ENCODE assay signal across 8 cellular contexts in the genomic region with DNA sequence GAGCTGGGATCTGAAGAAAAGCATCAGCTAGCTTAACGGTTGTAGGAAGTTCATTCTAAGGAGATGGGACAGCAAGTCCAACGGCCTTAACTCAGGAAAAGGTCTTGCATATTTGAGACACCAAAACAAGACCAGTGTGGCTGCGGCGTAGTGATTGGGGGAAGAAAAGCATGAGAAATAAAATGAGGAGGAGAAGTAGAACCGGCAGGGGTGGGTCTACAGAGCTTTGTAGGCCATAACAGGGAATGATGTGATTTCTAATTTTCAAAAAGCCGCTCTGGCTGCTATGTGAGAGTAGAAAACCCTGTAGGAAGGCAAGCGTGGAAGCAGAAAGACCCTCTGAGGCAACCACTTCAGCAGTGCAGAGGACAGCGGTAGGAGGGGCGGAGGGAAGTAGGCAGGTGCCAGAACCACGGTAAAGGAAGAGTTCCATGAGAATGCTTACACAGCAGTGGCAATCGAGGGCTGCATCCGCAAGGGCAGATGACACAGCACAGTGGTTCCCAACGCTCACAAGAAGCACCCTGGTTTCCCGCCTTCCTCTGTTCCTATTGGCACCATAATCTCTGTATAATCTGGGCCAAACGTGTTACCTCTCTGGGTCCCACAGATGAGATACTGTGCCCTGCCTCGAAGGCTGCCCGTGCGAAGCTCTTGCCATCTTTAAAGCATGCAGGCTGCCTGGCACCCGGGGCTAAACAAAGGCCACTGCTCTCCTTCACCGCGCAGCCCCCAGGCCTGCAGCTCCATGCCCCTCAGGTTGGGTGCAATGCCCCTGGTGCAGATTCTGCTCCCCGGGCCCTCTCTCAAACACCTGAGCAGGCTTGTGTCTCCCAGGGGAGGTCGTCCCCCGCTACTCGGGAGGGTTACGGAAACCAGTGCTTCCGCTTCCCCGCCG. TPM values are rescaled to one million over a fixed set of nuclear protein-coding genes. Genes with fewer than 3 reads are reported as not detected.
DNase-seq lines count a peak whose midpoint lies in the region; ATAC-seq, FAIRE-seq and TF ChIP-seq lines count a peak whose summit lies in the region.

No MANE protein-coding gene starts in this region.

- no peak for TF ChIP-seq POLR2A in Peyer's patch (IDR thresholded peaks at IDR 0.05)

- H3K27me3 ChIP-seq in Peyer's patch (no peaks in the 10 kb centered on the region), bronchial epithelial cell (ENCODE audit: control insufficient read depth, insufficient read depth, low read length) (no peaks in the 10 kb centered on the region), left lung (peaks cover 0 to 7% of the 10 kb centered on the region in 2 donors), subcutaneous abdominal adipose tissue (ENCODE audit: control insufficient read depth in 5 of 5, insufficient read depth in 4 of 5, low read length in 5 of 5) (peaks cover 0 to 3% (median 0%) of the 10 kb centered on the region in 5 donors)

- H3K27ac ChIP-seq in Peyer's patch (peak overlapping the region; percentile 81 to 93 (median 86)), left lung (peak overlapping the region; percentile 78 to 86), subcutaneous abdominal adipose tissue (ENCODE audit: low read depth, low read length) (peak overlapping the region; percentile 16)

- peak; percentile 23 for DNase-seq in NCI-H1694 treated with DMSO at 0.1 percent for 48 hours (lab: John Stamatoyannopoulos, UW)
- no peak for DNase-seq in NCI-H1694 (lab: John Stamatoyannopoulos, UW)
- peak in 2 of 3 donors; percentile 68 to 71 for DNase-seq in Peyer's patch
- DNase-seq in bronchial epithelial cell (ENCODE audit: low read depth): no peak
- no peak for DNase-seq in left lung

- peak overlapping the region; percentile 48 to 84 (median 76) for H3K9ac ChIP-seq in subcutaneous abdominal adipose tissue (ENCODE audit: low read length in 5 of 5)

- peaks cover 0 to 34% (median 0%) of the 10 kb centered on the region in 3 donors for H3K36me3 ChIP-seq in Peyer's patch
- peaks cover 13% of the 10 kb centered on the region for H3K36me3 ChIP-seq in bronchial epithelial cell (ENCODE audit: control insufficient read depth, insufficient read depth, low read length)
- peaks cover 0 to 42% of the 10 kb centered on the region in 2 donors for H3K36me3 ChIP-seq in left lung
- peaks cover 3 to 35% (median 34%) of the 10 kb centered on the region in 5 donors for H3K36me3 ChIP-seq in subcutaneous abdominal adipose tissue (ENCODE audit: control insufficient read depth in 5 of 5, insufficient read depth in 5 of 5, low read length in 5 of 5)

- ATAC-seq in HG03095 (IDR thresholded peaks at IDR 0.05; ENCODE audit: unreplicated experiment) (peak; percentile 20), left lung (peak; percentile 7), GM19397 (IDR thresholded peaks at IDR 0.05; ENCODE audit: unreplicated experiment) (no peak)

- TF ChIP-seq CTCF in Peyer's patch (IDR thresholded peaks at IDR 0.05) (no peak), bronchial epithelial cell (IDR thresholded peaks at IDR 0.05; ENCODE audit: insufficient read depth, low read length, severe bottlenecking) (no peak), left lung (IDR thresholded peaks at IDR 0.05) (no peak)

- H3K4me3 ChIP-seq in Peyer's patch (peak overlapping the region; percentile 67 to 91 (median 79)), bronchial epithelial cell (ENCODE audit: low read depth, low read length) (peak overlapping the region; percentile 78), left lung (peak overlapping the region; percentile 86 to 93), subcutaneous abdominal adipose tissue (ENCODE audit: low read depth in 1 of 5, low read length in 5 of 5) (peak overlapping the region; percentile 59 to 81 (median 73))

- H3K9me3 ChIP-seq in Peyer's patch: no peaks in the 10 kb centered on the region
- no peaks in the 10 kb centered on the region for H3K9me3 ChIP-seq in left lung
- no peaks in the 10 kb centered on the region for H3K9me3 ChIP-seq in subcutaneous abdominal adipose tissue (ENCODE audit: control insufficient read depth in 5 of 5, low read length in 5 of 5)

- intact Hi-C loops in left lung (cut with DNase I): no loop called here

- H3K4me1 ChIP-seq in Peyer's patch: peaks cover 0 to 41% (median 7%) of the 10 kb centered on the region in 4 donors
- H3K4me1 ChIP-seq in left lung: peaks cover 12 to 41% of the 10 kb centered on the region in 2 donors
- peaks cover 8 to 38% (median 28%) of the 10 kb centered on the region in 5 donors for H3K4me1 ChIP-seq in subcutaneous abdominal adipose tissue (ENCODE audit: control insufficient read depth in 5 of 5, insufficient read depth in 5 of 5, low read length in 5 of 5)

- FAIRE-seq in bronchial epithelial cell (lab: Jason Lieb, UNC): no peak

RNA-seq across cellular contexts. Expression of gene ANKRD39, which starts 0.8 kb away (rescaled TPM):
- 10 to 100 TPM in 3 of 4 donors, 1 to 10 TPM in 1; 5.8 to 17.3 (median 15.4) TPM for total RNA-seq in Peyer's patch
- 5.8 and 8.2 TPM in 2 replicates for total RNA-seq in bronchial epithelial cell
- total RNA-seq in left lung: 10 to 100 TPM; 11.8 to 11.9 TPM

RNA-seq across cellular contexts. Expression of gene SEMA4C, which starts 12.9 kb away (rescaled TPM):
- total RNA-seq in Peyer's patch: 10 to 100 TPM in 3 of 4 donors, 1 to 10 TPM in 1; 4.2 to 19.0 (median 13.9) TPM
- total RNA-seq in bronchial epithelial cell: 7.8 and 8.2 TPM in 2 replicates
- total RNA-seq in left lung: 10 to 100 TPM; 25.9 to 28.6 TPM

RNA-seq across cellular contexts. Expression of gene ANKRD23, which starts 13.2 kb away (rescaled TPM):
- total RNA-seq in Peyer's patch: 10 to 100 TPM in 2 of 4 donors, 1 to 10 TPM in 2; 7.4 to 14.0 (median 8.9) TPM
- total RNA-seq in bronchial epithelial cell: 0.79 and 1.2 TPM in 2 replicates
- total RNA-seq in left lung: 1 to 10 TPM; 3.0 to 3.3 TPM

RNA-seq across cellular contexts. Expression of gene CNNM3, which starts 41.0 kb away (rescaled TPM):
- 100 to 1,000 TPM in 1 of 4 donors, 10 to 100 TPM in 3; 29.8 to 108 (median 44.8) TPM for total RNA-seq in Peyer's patch
- total RNA-seq in bronchial epithelial cell: 5.9 and 6.1 TPM in 2 replicates
- 10 to 100 TPM; 24.8 to 29.0 TPM for total RNA-seq in left lung

Comparison
In these comparisons a context has a peak if more than half of its experiments do, and no peak if none do; other contexts are left out.
1. DNase-seq: peak in NCI-H1694 treated with DMSO at 0.1 percent for 48 hours (single experiment) and Peyer's patch (2 of 3); none in NCI-H1694 (single experiment), bronchial epithelial cell (single experiment) and left lung (0 of 2).
2. H3K27ac ChIP-seq: peak in every context shown above with its lines; median percentile 86 in Peyer's patch; 82 in left lung; 16 in subcutaneous abdominal adipose tissue.
3. Peak in every context shown above with its lines, with median percentiles within 50 percentile points of each other: H3K4me3 ChIP-seq.